In genomic region chr9:131799177-131799823, GRCh38 we compare ENCODE assay signal across 8 cellular contexts. TPM values are rescaled to one million over a fixed set of nuclear protein-coding genes. Genes with fewer than 3 reads are reported as not detected.
A peak's percentile ranks its signal among the peaks of the same experiment; 100 is the strongest.
DNase-seq lines count a peak whose midpoint lies in the region; ATAC-seq, FAIRE-seq and TF ChIP-seq lines count a peak whose summit lies in the region.

No MANE protein-coding gene starts in this region.

- H3K36me3 ChIP-seq in endodermal cell (ENCODE audit: control insufficient read depth, insufficient read depth, low read length) = no peaks in the 10 kb centered on the region
- no peaks in the 10 kb centered on the region for H3K36me3 ChIP-seq in neural progenitor cell
- H3K36me3 ChIP-seq in osteoblast (ENCODE audit: insufficient read depth, low read length) = no peaks in the 10 kb centered on the region

- H3K4me2 ChIP-seq in A549 = no peak overlapping the region
- no peak overlapping the region for H3K4me2 ChIP-seq in neural progenitor cell
- H3K4me2 ChIP-seq in osteoblast (ENCODE audit: insufficient read depth, low read length) = no peak overlapping the region

- H3K79me2 ChIP-seq in neural progenitor cell (ENCODE audit: low read depth) (no peaks in the 10 kb centered on the region), osteoblast (ENCODE audit: insufficient read depth, low read length) (no peaks in the 10 kb centered on the region)

- H3K27ac ChIP-seq in A549 (no peak overlapping the region), endodermal cell (ENCODE audit: low read depth, low read length) (no peak overlapping the region), neural progenitor cell (no peak overlapping the region), osteoblast (ENCODE audit: low read depth, low read length) (no peak overlapping the region)

- no peaks in the 10 kb centered on the region for H3K9me3 Mint-ChIP-seq in endodermal cell
- H3K9me3 Mint-ChIP-seq in neural progenitor cell = peaks cover 6% of the 10 kb centered on the region

- H3K27ac Mint-ChIP-seq in endodermal cell (no peak overlapping the region), neural progenitor cell (no peak overlapping the region)

- TF ChIP-seq POLR2A in A549 (IDR thresholded peaks at IDR 0.05; ENCODE audit: low read length) = no peak

- ATAC-seq in A549 = peak; percentile 52 to 76; a peak in 5 of 6 replicates
- ATAC-seq in HG03378 (IDR thresholded peaks at IDR 0.05; ENCODE audit: unreplicated experiment) = no peak
- ATAC-seq in GM19397 (IDR thresholded peaks at IDR 0.05; ENCODE audit: unreplicated experiment) = no peak

- peak in 1 of 2 experiments; percentile 43 for DNase-seq in A549 (ENCODE audit: low read depth in 1 of 2, low spot score in 1 of 2)
- peak in 49 of 76 experiments; percentile 3 to 61 (median 39) for DNase-seq in HUDEP-2 (lab: John Stamatoyannopoulos, UW; ENCODE audit: unreplicated experiment in 76 of 76)
- peak; percentile 62 for DNase-seq in activated CD4-positive, alpha-beta T cell treated with anti-CD3 and anti-CD28 coated beads, Interleukin-2, amount 50 U/mL, for 1 hour
- peak; percentile 93 for DNase-seq in endodermal cell
- DNase-seq in neural progenitor cell (ENCODE audit: low spot score) = peak; percentile 92
- no peak for DNase-seq in osteoblast (ENCODE audit: insufficient read length, low spot score, missing footprints)

- H3K4me3 ChIP-seq in A549 = no peak overlapping the region
- H3K4me3 ChIP-seq in endodermal cell (ENCODE audit: low read length) = no peak overlapping the region
- no peak overlapping the region for H3K4me3 ChIP-seq in neural progenitor cell
- no peak overlapping the region for H3K4me3 ChIP-seq in osteoblast (ENCODE audit: insufficient read depth, low read length)

- WGBS in A549 (ENCODE audit: missing lambda C conversion rate) = 28% methylated on average over 8 of the region's 8 CpGs
- WGBS in endodermal cell (ENCODE audit: insufficient coverage in 1 of 2, insufficient read length in 1 of 2), 2 experiments = 50 to 65% methylated on average over 6 to 8 of the region's 8 CpGs

- H2AFZ ChIP-seq in neural progenitor cell (replicated peaks) (no peak overlapping the region), osteoblast (ENCODE audit: low read length) (no peak overlapping the region)

- POLR2A ChIA-PET in A549 (lab: Yijun Ruan, JAX) = interaction anchor here (0.5 kb wide), 1 partner anchor 180 kb away, joined by 3 read pairs; no protein-coding TSS in a partner anchor

- CTCF ChIA-PET in A549 (lab: Yijun Ruan, JAX) = interaction anchor here (1.5 kb wide), 1 partner anchor 14 kb away, joined by 3 read pairs; no protein-coding TSS in a partner anchor

- H3K27me3 Mint-ChIP-seq in endodermal cell (ENCODE audit: insufficient read depth) (peaks cover 27% of the 10 kb centered on the region), neural progenitor cell (ENCODE audit: insufficient read depth, low read depth) (peaks cover 47% of the 10 kb centered on the region)

- FAIRE-seq in A549 (lab: Jason Lieb, UNC) = no peak

- no peak overlapping the region for H3K9ac ChIP-seq in endodermal cell (ENCODE audit: extremely low read depth, low read length, poor library complexity, severe bottlenecking)
- H3K9ac ChIP-seq in neural progenitor cell = no peak overlapping the region

- H3F3A ChIP-seq in neural progenitor cell (ENCODE audit: low read depth) = peaks cover 21% of the 10 kb centered on the region

- no peaks in the 10 kb centered on the region for H3K9me3 ChIP-seq in A549
- H3K9me3 ChIP-seq in endodermal cell (ENCODE audit: control insufficient read depth, low read length) = no peaks in the 10 kb centered on the region
- no peaks in the 10 kb centered on the region for H3K9me3 ChIP-seq in neural progenitor cell (ENCODE audit: low read depth)
- no peaks in the 10 kb centered on the region for H3K9me3 ChIP-seq in osteoblast (ENCODE audit: low read depth, low read length)

- no peak for TF ChIP-seq CTCF in A549 (IDR thresholded peaks at IDR 0.05)
- no peak for TF ChIP-seq CTCF in endodermal cell (conservative IDR thresholded peaks at IDR 0.05)
- no peak for TF ChIP-seq CTCF in neural progenitor cell (IDR thresholded peaks at IDR 0.05)
- no peak for TF ChIP-seq CTCF in osteoblast (IDR thresholded peaks at IDR 0.05; ENCODE audit: extremely low read depth, low read depth, low read length)

- H3K4me3 Mint-ChIP-seq in endodermal cell = no peak overlapping the region
- peak overlapping the region; percentile 14 for H3K4me3 Mint-ChIP-seq in neural progenitor cell

- peaks cover 22% of the 10 kb centered on the region for H3K27me3 ChIP-seq in endodermal cell (ENCODE audit: control insufficient read depth, insufficient read depth, low read length, poor library complexity, severe bottlenecking)
- H3K27me3 ChIP-seq in neural progenitor cell = peaks cover 10% of the 10 kb centered on the region
- H3K27me3 ChIP-seq in osteoblast (ENCODE audit: insufficient read depth, low read length) = peaks cover 22% of the 10 kb centered on the region

- no peak for TF ChIP-seq EP300 in A549 (IDR thresholded peaks at IDR 0.05)

- TF ChIP-seq RAD21 in A549 (conservative IDR thresholded peaks at IDR 0.05 in 1 of 2, IDR thresholded peaks at IDR 0.05 in 1 of 2) = no peak

- H3K4me1 ChIP-seq in A549 (no peaks in the 10 kb centered on the region), endodermal cell (ENCODE audit: control insufficient read depth, insufficient read depth, low read length) (no peaks in the 10 kb centered on the region), neural progenitor cell (peaks cover 15% of the 10 kb centered on the region), osteoblast (ENCODE audit: insufficient read depth, low read length) (no peaks in the 10 kb centered on the region)

- H3K4me1 Mint-ChIP-seq in endodermal cell (no peaks in the 10 kb centered on the region), neural progenitor cell (peaks cover 42% of the 10 kb centered on the region)

- H3K36me3 Mint-ChIP-seq in endodermal cell (ENCODE audit: low read depth) (no peaks in the 10 kb centered on the region), neural progenitor cell (no peaks in the 10 kb centered on the region)

- H4K20me1 ChIP-seq in neural progenitor cell (ENCODE audit: low read depth) (peaks cover 20% of the 10 kb centered on the region), osteoblast (ENCODE audit: insufficient read depth, low read length) (no peaks in the 10 kb centered on the region)

TF ChIP-seq in A549, 52 proteins besides CTCF, POLR2A, EP300 and RAD21:
- TF ChIP-seq REST (IDR thresholded peaks at IDR 0.05) (peak; percentile 96), TP53 (CRISPR knock-in tag; IDR thresholded peaks at IDR 0.05) (no peak), EHMT2 (IDR thresholded peaks at IDR 0.05; ENCODE audit: low read depth) (peak; percentile 84), E2F6 (IDR thresholded peaks at IDR 0.05; ENCODE audit: borderline replicate concordance, low read depth) (no peak), CHD2 (IDR thresholded peaks at IDR 0.05; ENCODE audit: low read length, partially characterized antibody) (no peak)

RNA-seq across cellular contexts. Expression of gene RAPGEF1, which starts 59.4 kb away (rescaled TPM):
- polyA plus RNA-seq in A549 (2011; rRNA removed) = 27.7 and 32.5 TPM in 2 replicates
- polyA plus RNA-seq in A549 (2012; cell fraction: cytosol; rRNA removed) = 21.8 and 26.8 TPM in 2 replicates
- 38.6 and 40.1 TPM in 2 replicates for polyA plus RNA-seq in A549 (2012; cell fraction: nucleus; rRNA removed)
- polyA plus RNA-seq in A549 (2017; fragmentation: RNase III; extraction: RNeasy Plus Mini Kit Qiagen cat#74134 plus additional on column Dnase treatment) = 20.6 to 21.7 TPM (median 21.6 TPM) in 3 replicates
- polyA minus RNA-seq in A549 (2011; rRNA and poly(A)+ RNA removed) = 31.3 and 33.3 TPM in 2 replicates
- total RNA-seq in endodermal cell = 10 to 100 TPM; 63.4 to 85.5 TPM
- 38.1 TPM for polyA plus RNA-seq in endodermal cell (2013, experiment 1 of 2)
- polyA plus RNA-seq in endodermal cell (2013, experiment 2 of 2) = 34.1 TPM
- 33.3 and 34.6 TPM in 2 replicates for total RNA-seq in neural progenitor cell (ENCODE audit: low replicate concordance)
- total RNA-seq in osteoblast = 34.7 and 42.1 TPM in 2 replicates

Comparison
In these comparisons a context has a peak if more than half of its experiments do, and no peak if none do; other contexts are left out.
1. ATAC-seq: peak in A549 (2 of 2); none in HG03378 (single experiment) and GM19397 (single experiment).